In the genomic region with DNA sequence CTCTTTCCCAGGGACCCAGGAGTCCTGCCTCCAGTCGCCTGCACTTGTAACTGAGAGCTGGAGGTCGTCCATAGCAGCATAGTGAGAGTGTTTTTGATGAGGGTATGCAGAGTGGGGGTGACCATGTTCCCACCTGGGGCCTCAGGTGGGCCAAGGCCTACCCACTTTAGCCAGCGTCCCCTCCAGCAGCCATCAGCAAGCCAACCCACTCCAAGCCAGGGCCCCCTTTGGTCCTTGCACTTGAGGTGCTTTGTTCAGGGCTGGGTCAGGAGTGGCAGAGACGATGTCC, we compare ENCODE assay signal across 12 cellular contexts. TPM values are rescaled to one million over a fixed set of nuclear protein-coding genes. Genes with fewer than 3 reads are reported as not detected.
DNase-seq lines count a peak whose midpoint lies in the region; ATAC-seq and TF ChIP-seq lines count a peak whose summit lies in the region.
"Had no signal": no experiment of that assay in that cellular context is flagged by ENCODE, and none has a peak within 500 bp of the region (broad histone marks: within the 10 kb centered on the region; RNA-seq: fewer than 3 reads in every experiment).

No MANE protein-coding gene starts in this region.

- DNase-seq in activated T-cell treated with anti-CD3 and anti-CD28 coated beads, Interleukin-2, amount 50 U/mL, for 24 hours: no peak
- DNase-seq in activated T-cell treated with anti-CD3 and anti-CD28 coated beads, Interleukin-2, amount 50 U/mL, for 1 hour: no peak
- DNase-seq in Panc1 (ENCODE audit: low read depth, low spot score) (no peak), NCI-H2029 treated with DMSO at 0.1 percent for 48 hours (lab: John Stamatoyannopoulos, UW) (no peak)
- no peak for DNase-seq in central memory CD8-positive, alpha-beta T cell (ENCODE audit: low spot score in 2 of 2)
- DNase-seq: activated gamma-delta T cell, upper lobe of right lung had no signal

- TF ChIP-seq CTCF in Panc1 (IDR thresholded peaks at IDR 0.05): peak; percentile 67; the same call in 1 of the 2 replicates

- H3K27ac Mint-ChIP-seq in activated T-cell treated with anti-CD3 and anti-CD28 coated beads, Interleukin-2, amount 50 U/mL, for 24 hours: peak overlapping the region; percentile 98
- H3K27ac Mint-ChIP-seq in central memory CD8-positive, alpha-beta T cell (ENCODE audit: low read depth): peak overlapping the region; percentile 86
- peak overlapping the region; percentile 93 for H3K27ac Mint-ChIP-seq in stimulated activated memory B cell treated with anti-CD40 and anti-IgM and Interleukin-4, amounts not matched to agents 10 μg/mL and 1 μg/mL and 100 μg/mL, for 72 hours

- peaks cover 19% of the 10 kb centered on the region for H3K4me1 ChIP-seq in Panc1 (ENCODE audit: control insufficient read depth, insufficient read depth, low read length)

- H3K36me3 Mint-ChIP-seq in activated T-cell treated with anti-CD3 and anti-CD28 coated beads, Interleukin-2, amount 50 U/mL, for 24 hours (ENCODE audit: low read depth): peaks cover 81% of the 10 kb centered on the region
- H3K36me3 Mint-ChIP-seq in central memory CD8-positive, alpha-beta T cell (ENCODE audit: insufficient read depth): peaks cover 14% of the 10 kb centered on the region
- peaks cover 55% of the 10 kb centered on the region for H3K36me3 Mint-ChIP-seq in stimulated activated memory B cell treated with anti-CD40 and anti-IgM and Interleukin-4, amounts not matched to agents 10 μg/mL and 1 μg/mL and 100 μg/mL, for 72 hours

- no peaks in the 10 kb centered on the region for H3K27me3 ChIP-seq in Panc1 (ENCODE audit: control insufficient read depth, insufficient read depth, low read length)
- H3K27me3 ChIP-seq: upper lobe of right lung had no signal

- H3K9me3 ChIP-seq in Panc1 (ENCODE audit: control insufficient read depth, insufficient read depth, low read depth, low read length): no peaks in the 10 kb centered on the region
- H3K9me3 ChIP-seq: upper lobe of right lung had no signal

- 0 out of 2 replicates have a peak, but pooled peaks cover 3% of the 10 kb centered on the region for H3K36me3 ChIP-seq in Panc1 (ENCODE audit: control insufficient read depth, insufficient read depth, low read length)
- H3K36me3 ChIP-seq: upper lobe of right lung had no signal

- CTCF ChIA-PET in Panc1 (lab: Charles Lee): interaction anchor here (1.0 to 1.8 kb wide), 6 partner anchors 9 to 98 kb away, joined by 3 to 10 read pairs (median 5); a partner anchor contains a TSS

- H3K4me3 Mint-ChIP-seq in activated T-cell treated with anti-CD3 and anti-CD28 coated beads, Interleukin-2, amount 50 U/mL, for 24 hours: peak overlapping the region; percentile 70
- peak overlapping the region; percentile 68 for H3K4me3 Mint-ChIP-seq in central memory CD8-positive, alpha-beta T cell
- peak overlapping the region; percentile 66 for H3K4me3 Mint-ChIP-seq in stimulated activated memory B cell treated with anti-CD40 and anti-IgM and Interleukin-4, amounts not matched to agents 10 μg/mL and 1 μg/mL and 100 μg/mL, for 72 hours

- no peak for ATAC-seq in Panc1
- ATAC-seq in central memory CD8-positive, alpha-beta T cell (replicated peaks; ENCODE audit: extremely low read depth, poor library complexity, severe bottlenecking): no peak
- ATAC-seq in stimulated activated memory B cell treated with anti-CD40 and anti-IgM and Interleukin-4, amounts not matched to agents 10 μg/mL and 1 μg/mL and 100 μg/mL, for 72 hours: no peak
- ATAC-seq in GM21786 (IDR thresholded peaks at IDR 0.05; ENCODE audit: unreplicated experiment): no peak
- no peak for ATAC-seq in GM18907 (IDR thresholded peaks at IDR 0.05; ENCODE audit: unreplicated experiment)

- H3K4me3 ChIP-seq in Panc1 (ENCODE audit: low read depth in 2 of 2, low read length in 2 of 2): no peak overlapping the region
- H3K4me3 ChIP-seq: upper lobe of right lung had no signal

- in situ Hi-C loops in Panc1 (cut with HindIII; ENCODE audit: low pct_unique_long_range_greater_than_20kb, low sequenced_read_pairs): no loop called here

- intact Hi-C loops in Panc1 (cut with micrococcal nuclease; ENCODE audit: unreplicated experiment): no loop called here

- peak overlapping the region; percentile 51; the same call in 1 of the 2 replicates for H3K27ac ChIP-seq in Panc1 (ENCODE audit: low read length)

- no peaks in the 10 kb centered on the region for H3K27me3 Mint-ChIP-seq in activated T-cell treated with anti-CD3 and anti-CD28 coated beads, Interleukin-2, amount 50 U/mL, for 24 hours
- no peaks in the 10 kb centered on the region for H3K27me3 Mint-ChIP-seq in central memory CD8-positive, alpha-beta T cell
- H3K27me3 Mint-ChIP-seq in stimulated activated memory B cell treated with anti-CD40 and anti-IgM and Interleukin-4, amounts not matched to agents 10 μg/mL and 1 μg/mL and 100 μg/mL, for 72 hours: no peaks in the 10 kb centered on the region

- H3K4me1 Mint-ChIP-seq in activated T-cell treated with anti-CD3 and anti-CD28 coated beads, Interleukin-2, amount 50 U/mL, for 24 hours (ENCODE audit: low read depth): peaks cover 79% of the 10 kb centered on the region
- H3K4me1 Mint-ChIP-seq in central memory CD8-positive, alpha-beta T cell: peaks cover 53% of the 10 kb centered on the region
- H3K4me1 Mint-ChIP-seq in stimulated activated memory B cell treated with anti-CD40 and anti-IgM and Interleukin-4, amounts not matched to agents 10 μg/mL and 1 μg/mL and 100 μg/mL, for 72 hours: peaks cover 95% of the 10 kb centered on the region

- H3K9me3 Mint-ChIP-seq in activated T-cell treated with anti-CD3 and anti-CD28 coated beads, Interleukin-2, amount 50 U/mL, for 24 hours: no peaks in the 10 kb centered on the region
- H3K9me3 Mint-ChIP-seq in central memory CD8-positive, alpha-beta T cell: no peaks in the 10 kb centered on the region
- no peaks in the 10 kb centered on the region for H3K9me3 Mint-ChIP-seq in stimulated activated memory B cell treated with anti-CD40 and anti-IgM and Interleukin-4, amounts not matched to agents 10 μg/mL and 1 μg/mL and 100 μg/mL, for 72 hours

- POLR2A ChIA-PET in Panc1 (lab: Charles Lee): no interaction called here

- TSS peak; percentile 73 for BruUV-seq in Panc1 (replicated peaks; lab: Mats Ljungman, UMichigan)

RNA-seq across cellular contexts. Expression of a gene that starts 11.9 kb away (rescaled TPM):
- 49.9 TPM for total RNA-seq in Panc1 (2021; ENCODE audit: unreplicated experiment)
- 37.6 TPM for polyA plus RNA-seq in Panc1 (2012; ENCODE audit: insufficient read length)

RNA-seq across cellular contexts. Expression of a gene that starts 14.1 kb away (rescaled TPM):
- total RNA-seq in Panc1 (2021; ENCODE audit: unreplicated experiment): 29.7 TPM
- 50.8 TPM for polyA plus RNA-seq in Panc1 (2012; ENCODE audit: insufficient read length)

RNA-seq across cellular contexts. Expression of a gene that starts 35.5 kb away (rescaled TPM):
- 0.87 TPM for total RNA-seq in Panc1 (2021; ENCODE audit: unreplicated experiment)
- polyA plus RNA-seq in Panc1 (2012; ENCODE audit: insufficient read length): 0.84 TPM

RNA-seq across cellular contexts. Expression of a gene that starts 50.8 kb away (rescaled TPM):
- not detected for total RNA-seq in Panc1 (2021; ENCODE audit: unreplicated experiment)
- not detected for polyA plus RNA-seq in Panc1 (2012; ENCODE audit: insufficient read length)
- total RNA-seq: M059J, RPMI7951, upper lobe of right lung had no signal
